ENCODE assay signal across 9 cellular contexts in genomic region chr2:136932700-136933099, GRCh38.
DNase-seq lines count a peak whose midpoint lies in the region; ATAC-seq and TF ChIP-seq lines count a peak whose summit lies in the region.
"Had no signal": no experiment of that assay in that cellular context is flagged by ENCODE, and none has a peak within 500 bp of the region (broad histone marks: within the 10 kb centered on the region; RNA-seq: fewer than 3 reads in every experiment).

No MANE protein-coding gene starts in this region.

- DNase-seq in G401 (ENCODE audit: low spot score) (peak; percentile 6), HK-2 (ENCODE audit: unreplicated experiment) (peak; percentile 20), RPMI7951 (ENCODE audit: low read depth) (peak; percentile 47), kidney epithelial cell (ENCODE audit: low read depth) (no peak), NCI-H1105 (lab: John Stamatoyannopoulos, UW) (no peak), sigmoid colon (no peak)

- intact Hi-C loops in sigmoid colon (cut with DNase I) = no loop called here

- no peak for ATAC-seq in GM21515 (IDR thresholded peaks at IDR 0.05; ENCODE audit: unreplicated experiment)
- no peak for ATAC-seq in HG02588 (IDR thresholded peaks at IDR 0.05; ENCODE audit: unreplicated experiment)

- H3K9me3 ChIP-seq in sigmoid colon = no peaks in the 10 kb centered on the region
- H3K9me3 ChIP-seq: thoracic aorta had no signal

- H3K27ac ChIP-seq in sigmoid colon = no peak overlapping the region
- H3K27ac ChIP-seq: thoracic aorta had no signal

- H3K4me1 ChIP-seq in sigmoid colon = no peaks in the 10 kb centered on the region

- in situ Hi-C loops in G401 (cut with HindIII; ENCODE audit: low sequenced_read_pairs) = no loop called here

- TF ChIP-seq CTCF in kidney epithelial cell (IDR thresholded peaks at IDR 0.05; ENCODE audit: insufficient read depth, low read length, poor library complexity, severe bottlenecking) (peak; percentile 61), sigmoid colon (IDR thresholded peaks at IDR 0.05) (no peak)

- 29 to 60% methylated on average over 3 of the region's 3 CpGs for WGBS in sigmoid colon, 2 donors

- H3K36me3 ChIP-seq in kidney epithelial cell (ENCODE audit: control insufficient read depth, insufficient read depth, low read length) (no peaks in the 10 kb centered on the region), sigmoid colon (no peaks in the 10 kb centered on the region)
- H3K36me3 ChIP-seq: thoracic aorta had no signal

- no peak for TF ChIP-seq POLR2A in sigmoid colon (IDR thresholded peaks at IDR 0.05)

- H3K4me3 ChIP-seq in kidney epithelial cell (ENCODE audit: low read depth, low read length) (no peak overlapping the region), sigmoid colon (no peak overlapping the region)
- H3K4me3 ChIP-seq: thoracic aorta had no signal

- no peak for TF ChIP-seq EP300 in sigmoid colon (IDR thresholded peaks at IDR 0.05)

- no peaks in the 10 kb centered on the region for H3K27me3 ChIP-seq in kidney epithelial cell (ENCODE audit: control insufficient read depth, insufficient read depth, low read length)
- no peaks in the 10 kb centered on the region for H3K27me3 ChIP-seq in sigmoid colon

Comparison
In these comparisons a context has a peak if more than half of its experiments do, and no peak if none do; other contexts are left out.
1. DNase-seq: peak in G401 (single experiment), HK-2 (single experiment) and RPMI7951 (single experiment); none in kidney epithelial cell (single experiment), NCI-H1105 (single experiment) and sigmoid colon (single experiment).